ENCODE assay signal across 26 cellular contexts in the genomic region with DNA sequence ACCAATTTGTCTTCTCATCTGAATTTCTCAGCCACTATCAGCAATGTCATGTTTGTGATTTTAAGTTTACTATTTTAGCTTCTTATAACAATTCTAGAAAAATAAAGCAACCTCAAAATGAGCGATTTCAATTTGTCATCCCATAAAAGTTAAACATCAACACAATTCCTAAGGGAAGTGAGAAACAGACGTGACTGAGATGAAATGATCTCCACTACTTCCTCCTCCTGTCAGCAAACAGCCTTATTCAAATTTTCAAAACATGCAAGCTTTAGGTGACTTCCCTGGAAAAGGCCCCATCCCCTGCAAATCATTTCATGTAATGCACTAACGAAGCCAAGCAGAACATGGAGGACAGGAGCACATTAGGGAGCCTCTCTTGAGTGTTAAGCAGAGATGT.
"Had no signal": no experiment of that assay in that cellular context is flagged by ENCODE, and none has a peak within 500 bp of the region (broad histone marks: within the 10 kb centered on the region; RNA-seq: fewer than 3 reads in every experiment).

No MANE protein-coding gene starts in this region.

- DNase-seq: activated B cell treated with CpG ODN at 0.5 μM for 24 hours; activated CD4-positive, alpha-beta T cell treated with anti-CD3 and anti-CD28 coated beads for 36 hours; activated CD4-positive, alpha-beta T cell treated with anti-CD3 and anti-CD28 coated beads, Interleukin-2, amount 50 U/mL, for 4 hours; activated CD8-positive, alpha-beta memory T cell treated with anti-CD3 and anti-CD28 coated beads for 24 hours; activated CD8-positive, alpha-beta memory T cell treated with anti-CD3 and anti-CD28 coated beads, Interleukin-2, amount 50 U/mL, for 4 hours; activated naive CD8-positive, alpha-beta T cell treated with anti-CD3 and anti-CD28 coated beads for 36 hours; activated T-cell treated with anti-CD3 and anti-CD28 coated beads, Interleukin-2, amount 50 U/mL, for 24 hours; amniotic stem cell; dorsolateral prefrontal cortex; endodermal cell; esophagus squamous epithelium; gastrocnemius medialis; hypothalamus; naive B cell; nucleus accumbens; posterior cingulate gyrus; small intestine; stimulated activated CD4-positive, alpha-beta T cell treated with anti-CD3 and anti-CD28 coated beads, Interleukin-2, amount 100 ng/mL, for 24 hours; stimulated activated naive B cell treated with anti-CD40 and anti-IgM and Interleukin-4, amounts not matched to agents 10 μg/mL and 1 μg/mL and 100 μg/mL, for 72 hours; T1000; trophoblast cell; uterus had no signal

- H3K36me3 Mint-ChIP-seq: activated naive CD8-positive, alpha-beta T cell treated with anti-CD3 and anti-CD28 coated beads for 36 hours had no signal

- H3K27ac Mint-ChIP-seq: activated B cell treated with CpG ODN at 0.5 μM for 24 hours; activated CD4-positive, alpha-beta T cell treated with anti-CD3 and anti-CD28 coated beads for 36 hours; activated naive CD8-positive, alpha-beta T cell treated with anti-CD3 and anti-CD28 coated beads for 36 hours; activated T-cell treated with anti-CD3 and anti-CD28 coated beads, Interleukin-2, amount 50 U/mL, for 24 hours; activated T-helper 17 cell treated with anti-CD3 and anti-CD28 coated beads, Interleukin-2, amount 50 U/mL, for 72 hours; endodermal cell; stimulated activated naive B cell treated with anti-CD40 and anti-IgM and Interleukin-4, amounts not matched to agents 10 μg/mL and 1 μg/mL and 100 μg/mL, for 72 hours had no signal

- H3K27me3 Mint-ChIP-seq: activated B cell treated with CpG ODN at 0.5 μM for 24 hours; activated CD4-positive, alpha-beta T cell treated with anti-CD3 and anti-CD28 coated beads for 36 hours; activated naive CD8-positive, alpha-beta T cell treated with anti-CD3 and anti-CD28 coated beads for 36 hours; activated T-cell treated with anti-CD3 and anti-CD28 coated beads, Interleukin-2, amount 50 U/mL, for 24 hours; activated T-helper 17 cell treated with anti-CD3 and anti-CD28 coated beads, Interleukin-2, amount 50 U/mL, for 72 hours; central memory CD8-positive, alpha-beta T cell; naive B cell; stimulated activated naive B cell treated with anti-CD40 and anti-IgM and Interleukin-4, amounts not matched to agents 10 μg/mL and 1 μg/mL and 100 μg/mL, for 72 hours had no signal

- H3K9me3 ChIP-seq: breast epithelium, esophagus squamous epithelium, gastrocnemius medialis, uterus had no signal

- H3K36me3 ChIP-seq: breast epithelium, uterus had no signal

- H3K4me3 ChIP-seq: breast epithelium, dorsolateral prefrontal cortex, esophagus squamous epithelium, gastrocnemius medialis, uterus had no signal

- ATAC-seq: activated CD4-positive, alpha-beta T cell treated with anti-CD3 and anti-CD28 coated beads for 36 hours; activated T-helper 17 cell treated with anti-CD3 and anti-CD28 coated beads, Interleukin-2, amount 50 U/mL, for 72 hours; gastrocnemius medialis; sciatic nerve; stimulated activated naive B cell treated with anti-CD40 and anti-IgM and Interleukin-4, amounts not matched to agents 10 μg/mL and 1 μg/mL and 100 μg/mL, for 72 hours had no signal

- H3K27ac ChIP-seq: breast epithelium, esophagus squamous epithelium, gastrocnemius medialis, uterus had no signal

- H3K9me3 Mint-ChIP-seq: activated B cell treated with CpG ODN at 0.5 μM for 24 hours; activated naive CD8-positive, alpha-beta T cell treated with anti-CD3 and anti-CD28 coated beads for 36 hours; activated T-cell treated with anti-CD3 and anti-CD28 coated beads, Interleukin-2, amount 50 U/mL, for 24 hours; activated T-helper 17 cell treated with anti-CD3 and anti-CD28 coated beads, Interleukin-2, amount 50 U/mL, for 72 hours; central memory CD8-positive, alpha-beta T cell; endodermal cell; naive B cell; stimulated activated naive B cell treated with anti-CD40 and anti-IgM and Interleukin-4, amounts not matched to agents 10 μg/mL and 1 μg/mL and 100 μg/mL, for 72 hours had no signal

- H3K4me1 Mint-ChIP-seq: activated B cell treated with CpG ODN at 0.5 μM for 24 hours; central memory CD8-positive, alpha-beta T cell; naive B cell; stimulated activated naive B cell treated with anti-CD40 and anti-IgM and Interleukin-4, amounts not matched to agents 10 μg/mL and 1 μg/mL and 100 μg/mL, for 72 hours had no signal

- H3K4me3 Mint-ChIP-seq: activated B cell treated with CpG ODN at 0.5 μM for 24 hours; activated CD4-positive, alpha-beta T cell treated with anti-CD3 and anti-CD28 coated beads for 36 hours; activated naive CD8-positive, alpha-beta T cell treated with anti-CD3 and anti-CD28 coated beads for 36 hours; activated T-cell treated with anti-CD3 and anti-CD28 coated beads, Interleukin-2, amount 50 U/mL, for 24 hours; activated T-helper 17 cell treated with anti-CD3 and anti-CD28 coated beads, Interleukin-2, amount 50 U/mL, for 72 hours; central memory CD8-positive, alpha-beta T cell; endodermal cell; naive B cell; stimulated activated naive B cell treated with anti-CD40 and anti-IgM and Interleukin-4, amounts not matched to agents 10 μg/mL and 1 μg/mL and 100 μg/mL, for 72 hours had no signal
